ENCODE assay signal across 22 cellular contexts in genomic region chr6:43285415-43285814, GRCh38. TPM values are rescaled to one million over a fixed set of nuclear protein-coding genes. Genes with fewer than 3 reads are reported as not detected.
DNase-seq lines count a peak whose midpoint lies in the region; ATAC-seq and TF ChIP-seq lines count a peak whose summit lies in the region.
"Had no signal": no experiment of that assay in that cellular context is flagged by ENCODE, and none has a peak within 500 bp of the region (broad histone marks: within the 10 kb centered on the region; RNA-seq: fewer than 3 reads in every experiment).

No MANE protein-coding gene starts in this region.

- no peaks in the 10 kb centered on the region for H4K20me1 ChIP-seq in GM23248 (ENCODE audit: insufficient read depth)

- H3K4me3 ChIP-seq in GM23248 (peak overlapping the region; percentile 52; the same call in 1 of the 2 replicates), endodermal cell (ENCODE audit: low read length) (no peak overlapping the region), gastrocnemius medialis (peak overlapping the region in 3 of 4 donors; percentile 17 to 28 (median 20))

- intact Hi-C loops in gastrocnemius medialis (cut with DNase I; ENCODE audit: low total_unique reads), result no loop called here

- H3K27ac Mint-ChIP-seq in endodermal cell, result no peak overlapping the region
- H3K27ac Mint-ChIP-seq: activated naive CD8-positive, alpha-beta T cell treated with anti-CD3 and anti-CD28 coated beads, Interleukin-2, amount 50 U/mL, for 24 hours; activated T-helper 2 cell treated with anti-CD3 and anti-CD28 coated beads, Interferon-gamma antibody, Interleukin-2, Interleukin-4, amounts not matched to agents 10 μg/mL and 5 μg/mL and 100 μg/mL, durations not matched to agents 14 hours and 24 hours and 36 hours; brain; CD4-positive, alpha-beta memory T cell; HFFc6 had no signal

- peak overlapping the region; percentile 46 for H3K4me3 Mint-ChIP-seq in endodermal cell
- H3K4me3 Mint-ChIP-seq: activated naive CD8-positive, alpha-beta T cell treated with anti-CD3 and anti-CD28 coated beads, Interleukin-2, amount 50 U/mL, for 24 hours; brain; CD4-positive, alpha-beta memory T cell; HFFc6; neural crest cell had no signal

- H3K9me3 Mint-ChIP-seq in endodermal cell, result no peaks in the 10 kb centered on the region
- H3K9me3 Mint-ChIP-seq: activated naive CD8-positive, alpha-beta T cell treated with anti-CD3 and anti-CD28 coated beads, Interleukin-2, amount 50 U/mL, for 24 hours; activated T-helper 2 cell treated with anti-CD3 and anti-CD28 coated beads, Interferon-gamma antibody, Interleukin-2, Interleukin-4, amounts not matched to agents 10 μg/mL and 5 μg/mL and 100 μg/mL, durations not matched to agents 14 hours and 24 hours and 36 hours; CD4-positive, alpha-beta memory T cell; HFFc6; neural crest cell had no signal

- H3K4me1 Mint-ChIP-seq in endodermal cell, result peaks cover 22% of the 10 kb centered on the region
- H3K4me1 Mint-ChIP-seq: activated naive CD8-positive, alpha-beta T cell treated with anti-CD3 and anti-CD28 coated beads, Interleukin-2, amount 50 U/mL, for 24 hours; brain had no signal

- no peaks in the 10 kb centered on the region for H3K9me2 ChIP-seq in GM23248 (ENCODE audit: insufficient read depth)

- H3K9me3 ChIP-seq in GM23248 (ENCODE audit: low read depth) (no peaks in the 10 kb centered on the region), endodermal cell (ENCODE audit: control insufficient read depth, low read length) (no peaks in the 10 kb centered on the region), gastrocnemius medialis (no peaks in the 10 kb centered on the region)

- H3K27ac ChIP-seq in GM23248, result no peak overlapping the region
- H3K27ac ChIP-seq in endodermal cell (ENCODE audit: low read depth, low read length), result no peak overlapping the region
- H3K27ac ChIP-seq in gastrocnemius medialis, result no peak overlapping the region

- H3K79me2 ChIP-seq in GM23248 (ENCODE audit: insufficient read depth), result no peaks in the 10 kb centered on the region

- in situ Hi-C loops in GM23248 (cut with MboI), result no loop called here
- in situ Hi-C loops in gastrocnemius medialis (cut with MboI; ENCODE audit: low sequenced_read_pairs in 4 of 4), result no loop called here

- peak; percentile 22 for DNase-seq in GM23248
- DNase-seq in endodermal cell, result no peak
- peak; percentile 58 for DNase-seq in left kidney (ENCODE audit: low read depth, low spot score)
- no peak for DNase-seq in gastrocnemius medialis
- no peak for DNase-seq in GM20000 (ENCODE audit: low spot score)
- no peak for DNase-seq in cerebellar nuclear complex (lab: John Stamatoyannopoulos, UW)
- DNase-seq: activated CD4-positive, alpha-beta T cell treated with anti-CD3 and anti-CD28 coated beads, Interleukin-2, amount 50 U/mL, for 48 hours; activated CD8-positive, alpha-beta memory T cell treated with anti-CD3 and anti-CD28 coated beads, Interleukin-2, amount 50 U/mL, for 48 hours; activated naive CD8-positive, alpha-beta T cell treated with anti-CD3 and anti-CD28 coated beads, Interleukin-2, amount 50 U/mL, for 24 hours; CD4-positive, alpha-beta memory T cell; glutamatergic neuron; HFFc6; KG1; NCI-H146; NCI-H524 treated with DMSO at 0.1 percent for 48 hours had no signal

- H3K9ac ChIP-seq in GM23248 (no peak overlapping the region), endodermal cell (ENCODE audit: extremely low read depth, low read length, poor library complexity, severe bottlenecking) (no peak overlapping the region)

- H3K36me3 ChIP-seq in GM23248 (ENCODE audit: low read depth), result no peaks in the 10 kb centered on the region
- no peaks in the 10 kb centered on the region for H3K36me3 ChIP-seq in endodermal cell (ENCODE audit: control insufficient read depth, insufficient read depth, low read length)
- no peaks in the 10 kb centered on the region for H3K36me3 ChIP-seq in gastrocnemius medialis

- TF ChIP-seq CTCF in endodermal cell (conservative IDR thresholded peaks at IDR 0.05), result no peak
- no peak for TF ChIP-seq CTCF in gastrocnemius medialis (IDR thresholded peaks at IDR 0.05 in 4 of 5, conservative IDR thresholded peaks at IDR 0.05 in 1 of 5)
- no peak for TF ChIP-seq CTCF in GM20000 (IDR thresholded peaks at IDR 0.05; ENCODE audit: extremely low read depth, missing control alignments)

- H3K27me3 ChIP-seq in GM23248 (replicated peaks; ENCODE audit: insufficient read depth), result peaks cover 13% of the 10 kb centered on the region
- no peaks in the 10 kb centered on the region for H3K27me3 ChIP-seq in endodermal cell (ENCODE audit: control insufficient read depth, insufficient read depth, low read length, poor library complexity, severe bottlenecking)
- peaks cover 0 to 13% (median 5%) of the 10 kb centered on the region in 3 donors for H3K27me3 ChIP-seq in gastrocnemius medialis

- TF ChIP-seq POLR2A in gastrocnemius medialis (IDR thresholded peaks at IDR 0.05), result no peak

- no peak overlapping the region for H3K4me2 ChIP-seq in GM23248 (ENCODE audit: unreplicated experiment)

- H3F3A ChIP-seq in GM23248 (ENCODE audit: insufficient read depth), result no peaks in the 10 kb centered on the region

- ATAC-seq in gastrocnemius medialis (no peak), HG03159 (IDR thresholded peaks at IDR 0.05; ENCODE audit: unreplicated experiment) (no peak)
- ATAC-seq: activated naive CD8-positive, alpha-beta T cell treated with anti-CD3 and anti-CD28 coated beads, Interleukin-2, amount 50 U/mL, for 24 hours had no signal

- H2AFZ ChIP-seq in GM23248, result peak overlapping the region; percentile 58; the same call in 1 of the 2 replicates

- H3K27me3 Mint-ChIP-seq in endodermal cell (ENCODE audit: insufficient read depth), result peaks cover 22% of the 10 kb centered on the region
- H3K27me3 Mint-ChIP-seq: brain had no signal

- no peaks in the 10 kb centered on the region for H3K36me3 Mint-ChIP-seq in endodermal cell (ENCODE audit: low read depth)
- H3K36me3 Mint-ChIP-seq: brain; CD4-positive, alpha-beta memory T cell had no signal

- 6 to 9% methylated on average over 28 to 43 of the region's 43 CpGs for WGBS in GM23248 (ENCODE audit: low coverage in 1 of 2, low lambda C conversion rate in 2 of 2, missing lambda C conversion rate in 2 of 2), 2 experiments
- WGBS in endodermal cell (ENCODE audit: insufficient coverage in 1 of 2, insufficient read length in 1 of 2), 2 experiments, result 94 to 96% methylated on average over 10 to 43 of the region's 43 CpGs

- H3K4me1 ChIP-seq in GM23248 (ENCODE audit: insufficient read depth) (no peaks in the 10 kb centered on the region), endodermal cell (ENCODE audit: control insufficient read depth, insufficient read depth, low read length) (no peaks in the 10 kb centered on the region), gastrocnemius medialis (no peaks in the 10 kb centered on the region)

RNA-seq across cellular contexts. Expression of gene SLC22A7, which starts 12.6 kb away (rescaled TPM):
- total RNA-seq in GM23248 (2014; rRNA removed; shearing (Covaris generic)), result not detected in 2 replicates
- not detected in 2 replicates for polyA plus RNA-seq in GM23248 (2016; fragmentation: Nextera tagmentation; extraction: Ambion mirVana)
- total RNA-seq in endodermal cell (not detected), gastrocnemius medialis (under 1 TPM in 1 of 4 donors, not detected in 3; 0.42 TPM)
- not detected for polyA plus RNA-seq in endodermal cell (2013, experiment 1 of 2)
- polyA plus RNA-seq in endodermal cell (2013, experiment 2 of 2), result not detected
- total RNA-seq: activated T-helper 2 cell treated with anti-CD3 and anti-CD28 coated beads, Interferon-gamma antibody, Interleukin-2, Interleukin-4, amounts not matched to agents 10 μg/mL and 5 μg/mL and 100 μg/mL, durations not matched to agents 14 hours and 24 hours and 36 hours; CD4-positive, alpha-beta memory T cell; HFFc6; pulmonary artery endothelial cell; T-helper 2 cell treated with Interferon-gamma antibody and Interleukin-4, amounts not matched to agents 100 ng/mL and 5 ng/mL, for 36 hours; ureter had no signal
- polyA plus RNA-seq: CD4-positive, alpha-beta memory T cell had no signal

RNA-seq across cellular contexts. Expression of gene CRIP3, which starts 23.2 kb away (rescaled TPM):
- total RNA-seq in GM23248 (2014; rRNA removed; shearing (Covaris generic)), result not detected in 2 replicates
- 0.39 TPM in 1 of 2 replicates, not detected in the other for polyA plus RNA-seq in GM23248 (2016; fragmentation: Nextera tagmentation; extraction: Ambion mirVana)
- total RNA-seq in endodermal cell (10 to 100 TPM; 13.4 to 19.3 TPM), gastrocnemius medialis (under 1 TPM in 1 of 4 donors, not detected in 3; 0.68 TPM)
- 8.9 TPM for polyA plus RNA-seq in endodermal cell (2013, experiment 1 of 2)
- polyA plus RNA-seq in endodermal cell (2013, experiment 2 of 2), result 8.4 TPM
- total RNA-seq: HFFc6, pulmonary artery endothelial cell had no signal
- polyA plus RNA-seq: CD4-positive, alpha-beta memory T cell had no signal

RNA-seq across cellular contexts. Expression of gene TTBK1, which starts 42.1 kb away (rescaled TPM):
- not detected in 2 replicates for total RNA-seq in GM23248 (2014; rRNA removed; shearing (Covaris generic))
- polyA plus RNA-seq in GM23248 (2016; fragmentation: Nextera tagmentation; extraction: Ambion mirVana), result not detected in 2 replicates
- total RNA-seq in endodermal cell (under 1 TPM; 0.62 TPM), gastrocnemius medialis (under 1 TPM in 1 of 4 donors, not detected in 3; 0.04 TPM)
- 2.1 TPM for polyA plus RNA-seq in endodermal cell (2013, experiment 1 of 2)
- 1.6 TPM for polyA plus RNA-seq in endodermal cell (2013, experiment 2 of 2)
- total RNA-seq: HFFc6, ureter had no signal
- polyA plus RNA-seq: CD4-positive, alpha-beta memory T cell had no signal

RNA-seq across cellular contexts. Expression of gene DNPH1, which starts 56.1 kb away (rescaled TPM):
- 61.2 and 94.8 TPM in 2 replicates for total RNA-seq in GM23248 (2014; rRNA removed; shearing (Covaris generic))
- 90.2 and 93.6 TPM in 2 replicates for polyA plus RNA-seq in GM23248 (2016; fragmentation: Nextera tagmentation; extraction: Ambion mirVana)
- total RNA-seq in endodermal cell (10 to 100 TPM; 48.2 to 66.5 TPM), gastrocnemius medialis (10 to 100 TPM; 42.3 to 87.6 (median 69.2) TPM)
- 64.4 TPM for polyA plus RNA-seq in endodermal cell (2013, experiment 1 of 2)
- polyA plus RNA-seq in endodermal cell (2013, experiment 2 of 2), result 61.0 TPM

Comparison
In these comparisons a context has a peak if more than half of its experiments do, and no peak if none do; other contexts are left out.
1. DNase-seq: peak in GM23248 (single experiment) and left kidney (single experiment); none in endodermal cell (single experiment), gastrocnemius medialis (0 of 2), GM20000 (single experiment) and cerebellar nuclear complex (0 of 2).
2. RNA of gene CRIP3, which starts 23.2 kb away (total RNA-seq): 13.4 to 19.3 TPM in endodermal cell; not detected in GM23248 and 0.68 TPM in gastrocnemius medialis; every median in the first group is over 4 times any median in the second.